13 cellular contexts compared by ENCODE assay signal in genomic region chr2:216188268-216188850, GRCh38.
DNase-seq lines count a peak whose midpoint lies in the region; ATAC-seq, FAIRE-seq and TF ChIP-seq lines count a peak whose summit lies in the region.
"Had no signal": no experiment of that assay in that cellular context is flagged by ENCODE, and none has a peak within 500 bp of the region (broad histone marks: within the 10 kb centered on the region; RNA-seq: fewer than 3 reads in every experiment).

No MANE protein-coding gene starts in this region.

- peaks cover 6% of the 10 kb centered on the region for H3K36me3 ChIP-seq in thoracic aorta

- H3K4me1 Mint-ChIP-seq in activated T-cell treated with anti-CD3 and anti-CD28 coated beads, Interleukin-2, amount 50 U/mL, for 24 hours (ENCODE audit: low read depth): peaks cover 73% of the 10 kb centered on the region
- peaks cover 43% of the 10 kb centered on the region for H3K4me1 Mint-ChIP-seq in activated T-helper 17 cell treated with anti-CD3 and anti-CD28 coated beads, Interleukin-2, amount 50 U/mL, for 72 hours

- peaks cover 95% of the 10 kb centered on the region for H3K36me3 Mint-ChIP-seq in activated T-cell treated with anti-CD3 and anti-CD28 coated beads, Interleukin-2, amount 50 U/mL, for 24 hours (ENCODE audit: low read depth)
- H3K36me3 Mint-ChIP-seq in activated T-helper 17 cell treated with anti-CD3 and anti-CD28 coated beads, Interleukin-2, amount 50 U/mL, for 72 hours (ENCODE audit: low read depth): peaks cover 91% of the 10 kb centered on the region

- H3K27me3 Mint-ChIP-seq in activated T-cell treated with anti-CD3 and anti-CD28 coated beads, Interleukin-2, amount 50 U/mL, for 24 hours: no peaks in the 10 kb centered on the region
- no peaks in the 10 kb centered on the region for H3K27me3 Mint-ChIP-seq in activated T-helper 17 cell treated with anti-CD3 and anti-CD28 coated beads, Interleukin-2, amount 50 U/mL, for 72 hours
- H3K27me3 Mint-ChIP-seq: IgD-negative memory B cell had no signal

- DNase-seq in activated T-cell treated with anti-CD3 and anti-CD28 coated beads, Interleukin-2, amount 50 U/mL, for 24 hours: no peak
- DNase-seq in activated T-cell treated with anti-CD3 and anti-CD28 coated beads, Interleukin-2, amount 50 U/mL, for 48 hours: no peak
- DNase-seq in thoracic aorta (ENCODE audit: low spot score) (no peak), caudate nucleus (lab: John Stamatoyannopoulos, UW) (no peak), DMS53 treated with DMSO at 0.1 percent for 48 hours (lab: John Stamatoyannopoulos, UW; ENCODE audit: unreplicated experiment) (no peak), NCI-H187 treated with DMSO at 0.1 percent for 48 hours (lab: John Stamatoyannopoulos, UW) (no peak)
- DNase-seq: NCI-H345, Right ventricle myocardium superior had no signal

- H3K4me3 Mint-ChIP-seq in activated T-cell treated with anti-CD3 and anti-CD28 coated beads, Interleukin-2, amount 50 U/mL, for 24 hours: no peak overlapping the region
- H3K4me3 Mint-ChIP-seq in activated T-helper 17 cell treated with anti-CD3 and anti-CD28 coated beads, Interleukin-2, amount 50 U/mL, for 72 hours: no peak overlapping the region
- H3K4me3 Mint-ChIP-seq: IgD-negative memory B cell had no signal

- peak overlapping the region; percentile 11 for H3K4me3 ChIP-seq in thoracic aorta
- H3K4me3 ChIP-seq: ascending aorta had no signal

- TF ChIP-seq CTCF in thoracic aorta (IDR thresholded peaks at IDR 0.05): no peak

- H3K27me3 ChIP-seq in thoracic aorta (replicated peaks; ENCODE audit: insufficient read depth): no peaks in the 10 kb centered on the region
- H3K27me3 ChIP-seq: ascending aorta had no signal

- peak overlapping the region; percentile 76 for H3K27ac Mint-ChIP-seq in activated T-cell treated with anti-CD3 and anti-CD28 coated beads, Interleukin-2, amount 50 U/mL, for 24 hours
- peak overlapping the region; percentile 69 for H3K27ac Mint-ChIP-seq in activated T-helper 17 cell treated with anti-CD3 and anti-CD28 coated beads, Interleukin-2, amount 50 U/mL, for 72 hours

- no peak for ATAC-seq in activated T-helper 17 cell treated with anti-CD3 and anti-CD28 coated beads, Interleukin-2, amount 50 U/mL, for 72 hours (replicated peaks)
- no peak for ATAC-seq in thoracic aorta (ENCODE audit: insufficient number of reproducible peaks, low FRiP score, low read depth)

- H3K9me3 Mint-ChIP-seq in activated T-cell treated with anti-CD3 and anti-CD28 coated beads, Interleukin-2, amount 50 U/mL, for 24 hours: no peaks in the 10 kb centered on the region
- H3K9me3 Mint-ChIP-seq in activated T-helper 17 cell treated with anti-CD3 and anti-CD28 coated beads, Interleukin-2, amount 50 U/mL, for 72 hours: no peaks in the 10 kb centered on the region
- H3K9me3 Mint-ChIP-seq: IgD-negative memory B cell had no signal

- FAIRE-seq in islet of Langerhans (lab: Jason Lieb, UNC): peak; percentile 65
- FAIRE-seq: urothelium cell line had no signal

- H3K4me1 ChIP-seq in thoracic aorta (ENCODE audit: control insufficient read depth in 1 of 2, low read depth in 2 of 2): peaks cover 31 to 32% of the 10 kb centered on the region in 2 donors

- H3K9me3 ChIP-seq in thoracic aorta: no peaks in the 10 kb centered on the region
- H3K9me3 ChIP-seq: ascending aorta had no signal

- peak overlapping the region; percentile 11 to 30 for H3K27ac ChIP-seq in thoracic aorta
- H3K27ac ChIP-seq in caudate nucleus (ENCODE audit: low read depth, low read length): no peak overlapping the region
- H3K27ac ChIP-seq: ascending aorta had no signal
